23 cellular contexts compared by ENCODE assay signal in genomic region chr14:100391182-100391581, GRCh38. TPM values are rescaled to one million over a fixed set of nuclear protein-coding genes. Genes with fewer than 3 reads are reported as not detected.
DNase-seq lines count a peak whose midpoint lies in the region; ATAC-seq and TF ChIP-seq lines count a peak whose summit lies in the region.
"Had no signal": no experiment of that assay in that cellular context is flagged by ENCODE, and none has a peak within 500 bp of the region (broad histone marks: within the 10 kb centered on the region; RNA-seq: fewer than 3 reads in every experiment).

No MANE protein-coding gene starts in this region.

- H3K18ac ChIP-seq in IMR-90 (ENCODE audit: low read depth, low read length) (no peak overlapping the region; the same call in 1 of the 2 replicates), mesenchymal stem cell (ENCODE audit: low read depth in 1 of 2, low read length in 2 of 2) (peak overlapping the region; percentile 11 to 40)

- H3K4me3 ChIP-seq in IMR-90 (ENCODE audit: insufficient read depth, low read depth, low read length) (no peak overlapping the region), mesenchymal stem cell (ENCODE audit: insufficient read depth in 1 of 2, low read depth in 1 of 2, low read length in 2 of 2) (no peak overlapping the region), spleen (peak overlapping the region in 1 of 8 donors; percentile 37)
- H3K4me3 ChIP-seq: GM12878 had no signal

- no peaks in the 10 kb centered on the region for H3K27me3 Mint-ChIP-seq in brain

- no peak overlapping the region for H3K4me2 ChIP-seq in IMR-90 (ENCODE audit: low read depth, low read length)
- no peak overlapping the region for H3K4me2 ChIP-seq in mesenchymal stem cell (ENCODE audit: low read length, poor library complexity, severe bottlenecking)

- H3K27ac Mint-ChIP-seq in brain = peak overlapping the region in 4 of 5 experiments; percentile 59 to 82 (median 72)
- H3K27ac Mint-ChIP-seq: CD8-positive, alpha-beta T cell had no signal

- peaks cover 23% of the 10 kb centered on the region for H3K9me1 ChIP-seq in IMR-90 (ENCODE audit: insufficient read depth, low read length)

- ATAC-seq in IMR-90 (ENCODE audit: low read depth) (no peak), GM18870 (IDR thresholded peaks at IDR 0.05; ENCODE audit: unreplicated experiment) (no peak), HG03460 (IDR thresholded peaks at IDR 0.05; ENCODE audit: unreplicated experiment) (no peak)
- ATAC-seq: CD8-positive, alpha-beta T cell; GM12878 had no signal

- 81% methylated on average over 5 of the region's 15 CpGs; no CpG with 5 or more reads in 1 of the 2 experiments for WGBS in IMR-90 (ENCODE audit: extremely low coverage in 2 of 2, insufficient read length in 1 of 2), 2 experiments
- 93% methylated on average over 13 of the region's 15 CpGs for WGBS in mesenchymal stem cell
- 65 to 95% (median 70%) methylated on average over 15 of the region's 15 CpGs for WGBS in spleen, 5 donors

- H3K79me1 ChIP-seq in IMR-90 (ENCODE audit: low read depth in 1 of 2, low read length in 2 of 2) (peaks cover 35 to 55% of the 10 kb centered on the region in 2 experiments), mesenchymal stem cell (replicated peaks; ENCODE audit: low read length, poor library complexity, severe bottlenecking) (peaks cover 33% of the 10 kb centered on the region)

- H2AK5ac ChIP-seq in IMR-90 (ENCODE audit: low read depth, low read length) (peak overlapping the region; percentile 38; the same call in 1 of the 2 replicates), mesenchymal stem cell (ENCODE audit: low read length, severe bottlenecking) (peak overlapping the region; percentile 18)

- TF ChIP-seq POLR2A in IMR-90 (IDR thresholded peaks at IDR 0.05; ENCODE audit: low read depth, low read length) (no peak), spleen (IDR thresholded peaks at IDR 0.05) (no peak)

- no peak overlapping the region for H2AK9ac ChIP-seq in IMR-90 (replicated peaks; ENCODE audit: low read depth, low read length, poor library complexity)

- H4K8ac ChIP-seq in IMR-90 (ENCODE audit: low read depth in 2 of 2, low read length in 2 of 2) = no peak overlapping the region; a peak in 1 of 4 replicates
- no peak overlapping the region for H4K8ac ChIP-seq in mesenchymal stem cell (ENCODE audit: low read length)

- H3K14ac ChIP-seq in IMR-90 (replicated peaks; ENCODE audit: low read depth, low read length) (no peak overlapping the region), mesenchymal stem cell (ENCODE audit: low read length in 2 of 2) (no peak overlapping the region)

- H4K20me1 ChIP-seq in IMR-90 (ENCODE audit: insufficient read depth, low read length) = peaks cover 24% of the 10 kb centered on the region

- BruUV-seq in IMR-90 (replicated peaks; lab: Mats Ljungman, UMichigan) = no TSS peak

- H3K9me3 Mint-ChIP-seq in brain = no peaks in the 10 kb centered on the region
- H3K9me3 Mint-ChIP-seq: CD8-positive, alpha-beta T cell had no signal

- no peak overlapping the region for H2BK5ac ChIP-seq in IMR-90 (ENCODE audit: low read depth, low read length, poor library complexity, severe bottlenecking)
- H2BK5ac ChIP-seq in mesenchymal stem cell (ENCODE audit: low read depth, low read length, poor library complexity, severe bottlenecking) = no peak overlapping the region

- DNase-seq in IMR-90 (no peak), mesenchymal stem cell (no peak), spleen (no peak), NCI-H146 (lab: John Stamatoyannopoulos, UW) (no peak)
- no peak for DNase-seq in stimulated activated CD4-positive, alpha-beta T cell treated with anti-CD3 and anti-CD28 coated beads, Interleukin-2, amount 100 ng/mL, for 48 hours
- DNase-seq: Caco-2; CD8-positive, alpha-beta T cell; DMS79; EL; GDM1; NCI-H1092; NCI-H1417 treated with DMSO at 0.1 percent for 48 hours; NCI-H187; NCI-H2081 treated with DMSO at 0.1 percent for 48 hours; NCI-H2171; NCI-H774; SIG-M5 had no signal

- 0 out of 2 replicates have a peak overlapping the region, but pooled peaks have one; percentile 1 for H2BK120ac ChIP-seq in IMR-90 (ENCODE audit: low read depth, low read length)
- no peak overlapping the region for H2BK120ac ChIP-seq in mesenchymal stem cell (ENCODE audit: low read depth, low read length)

- no peak overlapping the region for H3K4ac ChIP-seq in IMR-90 (ENCODE audit: low read depth, low read length)
- no peak overlapping the region for H3K4ac ChIP-seq in mesenchymal stem cell (ENCODE audit: low read depth in 1 of 2, low read length in 2 of 2)

- peak overlapping the region; percentile 66 to 75 for H2BK12ac ChIP-seq in mesenchymal stem cell (ENCODE audit: low read length in 2 of 2)

- peaks cover 92% of the 10 kb centered on the region for H3K4me1 Mint-ChIP-seq in brain

- H3K9me3 ChIP-seq in IMR-90 (ENCODE audit: control insufficient read depth, insufficient read depth, low read length) = no peaks in the 10 kb centered on the region
- H3K9me3 ChIP-seq in mesenchymal stem cell (ENCODE audit: control insufficient read depth, low read length) = no peaks in the 10 kb centered on the region
- H3K9me3 ChIP-seq in spleen = no peaks in the 10 kb centered on the region
- H3K9me3 ChIP-seq: Caco-2 had no signal

- H3K4me1 ChIP-seq in IMR-90 (ENCODE audit: control insufficient read depth, insufficient read depth, low read length) (peaks cover 31% of the 10 kb centered on the region), mesenchymal stem cell (ENCODE audit: control insufficient read depth, insufficient read depth, low read depth, low read length) (peaks cover 32% of the 10 kb centered on the region), spleen (peaks cover 11 to 79% (median 28%) of the 10 kb centered on the region in 6 donors)

- no peak overlapping the region; the same call in 1 of the 2 replicates for H4K5ac ChIP-seq in IMR-90 (ENCODE audit: low read depth, low read length)

- intact Hi-C loops in IMR-90 (cut with micrococcal nuclease) = no loop called here
- intact Hi-C loops in spleen (cut with DNase I; ENCODE audit: low total_unique reads) = no loop called here

- H3K27ac ChIP-seq in IMR-90 (ENCODE audit: insufficient read depth, low read length) (no peak overlapping the region; the same call in 1 of the 2 replicates), mesenchymal stem cell (ENCODE audit: low read length, poor library complexity, severe bottlenecking) (no peak overlapping the region), spleen (peak overlapping the region in 6 of 8 donors; percentile 50 to 77 (median 62))
- H3K27ac ChIP-seq: C4-2B, HL-60 had no signal

- no peak overlapping the region; the same call in 1 of the 2 replicates for H3K23ac ChIP-seq in IMR-90 (ENCODE audit: low read depth, low read length)
- H3K23ac ChIP-seq in mesenchymal stem cell (ENCODE audit: low read length in 2 of 2) = no peak overlapping the region

- dilution Hi-C loops in IMR-90 (cut with HindIII; ENCODE audit: low sequenced_read_pairs, unreplicated experiment) = no loop called here

- H4K91ac ChIP-seq in IMR-90 (ENCODE audit: insufficient read depth, low read depth, low read length) = no peak overlapping the region
- no peak overlapping the region for H4K91ac ChIP-seq in mesenchymal stem cell (ENCODE audit: low read length)

- no peak for TF ChIP-seq CTCF in IMR-90 (conservative IDR thresholded peaks at IDR 0.05; ENCODE audit: low read depth, low read length)
- TF ChIP-seq CTCF in brain (conservative IDR thresholded peaks at IDR 0.05) = no peak
- TF ChIP-seq CTCF in spleen (IDR thresholded peaks at IDR 0.05 in 8 of 11, conservative IDR thresholded peaks at IDR 0.05 in 3 of 11) = no peak

- no peaks in the 10 kb centered on the region for H3K36me3 Mint-ChIP-seq in brain

- no peak overlapping the region for H2AFZ ChIP-seq in IMR-90 (replicated peaks; ENCODE audit: low read length, poor library complexity)
- H2AFZ ChIP-seq in mesenchymal stem cell (ENCODE audit: low read depth, low read length) = no peak overlapping the region

- H3K36me3 ChIP-seq in IMR-90 (ENCODE audit: control insufficient read depth, insufficient read depth, low read length) = no peaks in the 10 kb centered on the region
- H3K36me3 ChIP-seq in mesenchymal stem cell (ENCODE audit: control insufficient read depth in 1 of 2, insufficient read depth in 2 of 2, low read depth in 1 of 2, low read length in 2 of 2) = no peaks in the 10 kb centered on the region
- peaks cover 0 to 6% (median 0%) of the 10 kb centered on the region in 6 donors for H3K36me3 ChIP-seq in spleen

- peak overlapping the region in 1 of 5 experiments; percentile 4 for H3K4me3 Mint-ChIP-seq in brain
- H3K4me3 Mint-ChIP-seq: CD8-positive, alpha-beta T cell had no signal

- H3K56ac ChIP-seq in IMR-90 (ENCODE audit: extremely low read depth, insufficient read depth, low read length) = no peak overlapping the region

- POLR2A ChIA-PET in IMR-90 (lab: Charles Lee; ENCODE audit: unreplicated experiment) = no interaction called here

- H2BK15ac ChIP-seq in IMR-90 (ENCODE audit: low read depth, low read length) = no peak overlapping the region
- no peak overlapping the region for H2BK15ac ChIP-seq in mesenchymal stem cell (ENCODE audit: low read depth, poor library complexity, severe bottlenecking)

- H3K9ac ChIP-seq in IMR-90 (ENCODE audit: low read depth, low read length) = no peak overlapping the region
- peak overlapping the region; percentile 47 for H3K9ac ChIP-seq in mesenchymal stem cell (ENCODE audit: low read length)

- in situ Hi-C loops in IMR-90 (cut with MboI; ENCODE audit: low sequenced_read_pairs) = no loop called here

- no peak overlapping the region for H2BK20ac ChIP-seq in IMR-90 (ENCODE audit: low read depth, low read length)

- CTCF ChIA-PET in IMR-90 (lab: Yijun Ruan, JAX) = interaction anchor here (0.9 kb wide), 2 partner anchors 27 to 255 kb away, joined by 3 read pairs; no protein-coding TSS in a partner anchor

- H3K27me3 ChIP-seq in IMR-90 (ENCODE audit: control insufficient read depth, insufficient read depth, low read length) (no peaks in the 10 kb centered on the region), mesenchymal stem cell (ENCODE audit: control insufficient read depth in 1 of 2, insufficient read depth in 1 of 2, low read length in 2 of 2) (no peaks in the 10 kb centered on the region), spleen (replicated peaks in 1 of 7) (no peaks in the 10 kb centered on the region)

- TF ChIP-seq RAD21 in IMR-90 (IDR thresholded peaks at IDR 0.05; ENCODE audit: low read length) = no peak

TF ChIP-seq in IMR-90, 13 proteins besides CTCF, POLR2A, EP300 and RAD21 (continues in another document):
- TF ChIP-seq MAZ (IDR thresholded peaks at IDR 0.05; ENCODE audit: borderline replicate concordance, low read depth, low read length) = no peak

RNA-seq across cellular contexts. Expression of gene WDR25, which starts 14.9 kb away (rescaled TPM):
- total RNA-seq in IMR-90 (2012; rRNA removed) (22.5 and 25.8 TPM in 2 replicates), spleen (10 to 100 TPM in 2 of 7 donors, 1 to 10 TPM in 5; 4.4 to 20.9 (median 9.9) TPM)
- polyA plus RNA-seq in IMR-90 (2012; rRNA removed) (16.6 and 16.9 TPM in 2 replicates), brain (ENCODE audit: insufficient read depth, low read depth, low replicate concordance) (22.8 TPM), spleen (1 to 10 TPM; 4.8 to 6.9 (median 4.8) TPM)
- 14.0 and 18.1 TPM in 2 replicates for polyA plus RNA-seq in IMR-90 (2012; cell fraction: cytosol; rRNA removed)
- 9.9 and 11.9 TPM in 2 replicates for polyA plus RNA-seq in IMR-90 (2012; cell fraction: nucleus; rRNA removed; ENCODE audit: low replicate concordance)
- polyA plus RNA-seq in mesenchymal stem cell (2013, experiment 1 of 2) = 12.3 TPM
- polyA plus RNA-seq in mesenchymal stem cell (2013, experiment 2 of 2) = 12.0 TPM

Comparison
In these comparisons a context has a peak if more than half of its experiments do, and no peak if none do; other contexts are left out.
1. H3K27ac ChIP-seq: peak in spleen (6 of 8); none in IMR-90 (single experiment) and mesenchymal stem cell (single experiment).